12 cellular contexts compared by ENCODE assay signal in genomic region chr4:86959588-86960500, GRCh38. TPM values are rescaled to one million over a fixed set of nuclear protein-coding genes. Genes with fewer than 3 reads are reported as not detected.
DNase-seq lines count a peak whose midpoint lies in the region; ATAC-seq and TF ChIP-seq lines count a peak whose summit lies in the region.
"Had no signal": no experiment of that assay in that cellular context is flagged by ENCODE, and none has a peak within 500 bp of the region (broad histone marks: within the 10 kb centered on the region; RNA-seq: fewer than 3 reads in every experiment).

No MANE protein-coding gene starts in this region.

- DNase-seq in right atrium auricular region (ENCODE audit: low spot score), result no peak
- DNase-seq in left ventricle myocardium superior, result no peak
- no peak for DNase-seq in activated T-helper 1 cell treated with anti-CD3 and anti-CD28 coated beads, Interleukin-12 subunit alpha, Interleukin-12 subunit beta, Interleukin-2, Interleukin-4 antibody, amounts not matched to agents 30 ng/mL and 10 ng/mL and 1 ng/mL, durations not matched to agents 14 hours and 24 hours and 36 hours (ENCODE audit: low spot score)
- peak; percentile 83 for DNase-seq in islet precursor cell
- no peak for DNase-seq in uterus
- no peak for DNase-seq in activated CD8-positive, alpha-beta memory T cell treated with anti-CD3 and anti-CD28 coated beads, Interleukin-2, amount 50 U/mL, for 4 hours
- DNase-seq: activated CD4-positive, alpha-beta memory T cell treated with anti-CD3 and anti-CD28 coated beads for 36 hours; activated naive CD8-positive, alpha-beta T cell treated with anti-CD3 and anti-CD28 coated beads, Interleukin-2, amount 10 ng/mL, durations not matched to agents 7 days and 5 days; NCI-H446 treated with DMSO at 0.1 percent for 48 hours had no signal

- peaks cover 0 to 32% of the 10 kb centered on the region in 2 donors for H3K4me1 ChIP-seq in right atrium auricular region
- H3K4me1 ChIP-seq in uterus, result peaks cover 0 to 6% of the 10 kb centered on the region in 2 donors

- peaks cover 39% of the 10 kb centered on the region for H3K4me1 Mint-ChIP-seq in activated T-helper 1 cell treated with anti-CD3 and anti-CD28 coated beads, Interleukin-12 subunit alpha, Interleukin-12 subunit beta, Interleukin-2, Interleukin-4 antibody, amounts not matched to agents 30 ng/mL and 10 ng/mL and 1 ng/mL, durations not matched to agents 14 hours and 24 hours and 36 hours (ENCODE audit: low read depth)

- H3K27ac ChIP-seq in right atrium auricular region, result peak overlapping the region; percentile 44 to 69
- peak overlapping the region; percentile 67 to 72 for H3K27ac ChIP-seq in uterus

- H3K36me3 Mint-ChIP-seq in activated T-helper 1 cell treated with anti-CD3 and anti-CD28 coated beads, Interleukin-12 subunit alpha, Interleukin-12 subunit beta, Interleukin-2, Interleukin-4 antibody, amounts not matched to agents 30 ng/mL and 10 ng/mL and 1 ng/mL, durations not matched to agents 14 hours and 24 hours and 36 hours (ENCODE audit: low read depth), result peaks cover 15% of the 10 kb centered on the region

- TF ChIP-seq CTCF in right atrium auricular region (IDR thresholded peaks at IDR 0.05), result no peak
- no peak for TF ChIP-seq CTCF in uterus (IDR thresholded peaks at IDR 0.05)

- TF ChIP-seq POLR2A in uterus (IDR thresholded peaks at IDR 0.05), result no peak

- H3K36me3 ChIP-seq in right atrium auricular region (no peaks in the 10 kb centered on the region), uterus (no peaks in the 10 kb centered on the region)
- H3K36me3 ChIP-seq: thoracic aorta had no signal

- peak overlapping the region; percentile 16 for H3K27ac Mint-ChIP-seq in activated T-helper 1 cell treated with anti-CD3 and anti-CD28 coated beads, Interleukin-12 subunit alpha, Interleukin-12 subunit beta, Interleukin-2, Interleukin-4 antibody, amounts not matched to agents 30 ng/mL and 10 ng/mL and 1 ng/mL, durations not matched to agents 14 hours and 24 hours and 36 hours
- H3K27ac Mint-ChIP-seq: activated CD4-positive, alpha-beta memory T cell treated with anti-CD3 and anti-CD28 coated beads for 36 hours; activated naive CD8-positive, alpha-beta T cell treated with anti-CD3 and anti-CD28 coated beads, Interleukin-2, amount 10 ng/mL, durations not matched to agents 7 days and 5 days had no signal

- H3K9me3 Mint-ChIP-seq in activated T-helper 1 cell treated with anti-CD3 and anti-CD28 coated beads, Interleukin-12 subunit alpha, Interleukin-12 subunit beta, Interleukin-2, Interleukin-4 antibody, amounts not matched to agents 30 ng/mL and 10 ng/mL and 1 ng/mL, durations not matched to agents 14 hours and 24 hours and 36 hours, result no peaks in the 10 kb centered on the region
- H3K9me3 Mint-ChIP-seq: activated CD4-positive, alpha-beta memory T cell treated with anti-CD3 and anti-CD28 coated beads for 36 hours; activated naive CD8-positive, alpha-beta T cell treated with anti-CD3 and anti-CD28 coated beads, Interleukin-2, amount 10 ng/mL, durations not matched to agents 7 days and 5 days had no signal

- H3K4me3 ChIP-seq in right atrium auricular region (no peak overlapping the region), uterus (no peak overlapping the region)
- H3K4me3 ChIP-seq: thoracic aorta had no signal

- no peaks in the 10 kb centered on the region for H3K27me3 Mint-ChIP-seq in activated T-helper 1 cell treated with anti-CD3 and anti-CD28 coated beads, Interleukin-12 subunit alpha, Interleukin-12 subunit beta, Interleukin-2, Interleukin-4 antibody, amounts not matched to agents 30 ng/mL and 10 ng/mL and 1 ng/mL, durations not matched to agents 14 hours and 24 hours and 36 hours (ENCODE audit: insufficient read depth)
- H3K27me3 Mint-ChIP-seq: activated CD4-positive, alpha-beta memory T cell treated with anti-CD3 and anti-CD28 coated beads for 36 hours; activated naive CD8-positive, alpha-beta T cell treated with anti-CD3 and anti-CD28 coated beads, Interleukin-2, amount 10 ng/mL, durations not matched to agents 7 days and 5 days had no signal

- H3K27me3 ChIP-seq in right atrium auricular region (no peaks in the 10 kb centered on the region), uterus (no peaks in the 10 kb centered on the region)

- intact Hi-C loops in left ventricle myocardium superior (cut with micrococcal nuclease), result no loop called here
- intact Hi-C loops in activated T-helper 1 cell treated with anti-CD3 and anti-CD28 coated beads, Interleukin-12 subunit alpha, Interleukin-12 subunit beta, Interleukin-2, Interleukin-4 antibody, amounts not matched to agents 30 ng/mL and 10 ng/mL and 1 ng/mL, durations not matched to agents 14 hours and 24 hours and 36 hours (cut with micrococcal nuclease), result no loop called here
- intact Hi-C loops in uterus (cut with DNase I; ENCODE audit: low total_unique reads), result no loop called here

- H3K9me3 ChIP-seq in right atrium auricular region (no peaks in the 10 kb centered on the region), uterus (no peaks in the 10 kb centered on the region)
- H3K9me3 ChIP-seq: thoracic aorta had no signal

- H3K4me3 Mint-ChIP-seq in activated T-helper 1 cell treated with anti-CD3 and anti-CD28 coated beads, Interleukin-12 subunit alpha, Interleukin-12 subunit beta, Interleukin-2, Interleukin-4 antibody, amounts not matched to agents 30 ng/mL and 10 ng/mL and 1 ng/mL, durations not matched to agents 14 hours and 24 hours and 36 hours, result no peak overlapping the region
- H3K4me3 Mint-ChIP-seq: activated CD4-positive, alpha-beta memory T cell treated with anti-CD3 and anti-CD28 coated beads for 36 hours; activated naive CD8-positive, alpha-beta T cell treated with anti-CD3 and anti-CD28 coated beads, Interleukin-2, amount 10 ng/mL, durations not matched to agents 7 days and 5 days had no signal

- ATAC-seq in left ventricle myocardium superior (no peak), GM18873 (IDR thresholded peaks at IDR 0.05; ENCODE audit: low FRiP score, unreplicated experiment) (no peak), GM21515 (IDR thresholded peaks at IDR 0.05; ENCODE audit: unreplicated experiment) (no peak)

RNA-seq across cellular contexts. Expression of gene AFF1, which starts 25.0 kb away (rescaled TPM):
- total RNA-seq in right atrium auricular region (10 to 100 TPM; 59.2 to 73.5 TPM), left ventricle myocardium superior (77.8 TPM), uterus (100 to 1,000 TPM in 2 of 4 donors, 10 to 100 TPM in 2; 26.7 to 200 (median 92.5) TPM)
- total RNA-seq in activated T-helper 1 cell treated with anti-CD3 and anti-CD28 coated beads, Interleukin-12 subunit alpha, Interleukin-12 subunit beta, Interleukin-2, Interleukin-4 antibody, amounts not matched to agents 30 ng/mL and 10 ng/mL and 1 ng/mL, durations not matched to agents 14 hours and 24 hours and 36 hours, result 44.7 and 47.0 TPM in 2 replicates
